8 cellular contexts compared by ENCODE assay signal in genomic region chr1:183470147-183470960, GRCh38. TPM values are rescaled to one million over a fixed set of nuclear protein-coding genes. Genes with fewer than 3 reads are reported as not detected.
DNase-seq lines count a peak whose midpoint lies in the region; ATAC-seq, FAIRE-seq and TF ChIP-seq lines count a peak whose summit lies in the region.

No MANE protein-coding gene starts in this region.

- intact Hi-C loops in lower leg skin (cut with DNase I; ENCODE audit: low total_unique reads): no loop called here

- DNase-seq in AG20443 (ENCODE audit: low spot score) (peak; percentile 82), GM19239 (ENCODE audit: insufficient read length, low spot score) (peak; percentile 35), NCI-H748 (lab: John Stamatoyannopoulos, UW; ENCODE audit: unreplicated experiment) (peak; percentile 78), dermis blood vessel endothelial cell (peak; percentile 88), lower leg skin (ENCODE audit: low spot score in 2 of 2) (peak; percentile 78 to 96)
- DNase-seq in activated CD4-positive, alpha-beta T cell treated with anti-CD3 and anti-CD28 coated beads, Interleukin-2, amount 50 U/mL, for 4 hours: peak; percentile 92 to 93
- peak; percentile 83 to 85 for DNase-seq in stimulated activated CD4-positive, alpha-beta T cell treated with anti-CD3 and anti-CD28 coated beads, Interleukin-4, amount 100 ng/mL, for 48 hours (ENCODE audit: low read depth in 2 of 2)

- WGBS in lower leg skin, 2 donors: 0 to 1% methylated on average over 26 of the region's 26 CpGs

- FAIRE-seq in GM19239 (lab: Jason Lieb, UNC): peak; percentile 86

- no peak for TF ChIP-seq POLR2A in lower leg skin (IDR thresholded peaks at IDR 0.05)

- ATAC-seq in HG03521 (IDR thresholded peaks at IDR 0.05; ENCODE audit: unreplicated experiment): peak; percentile 31

- no peak for TF ChIP-seq CTCF in lower leg skin (IDR thresholded peaks at IDR 0.05)

- peak overlapping the region; percentile 93 for H3K4me3 ChIP-seq in lower leg skin (ENCODE audit: low read depth, poor library complexity, severe bottlenecking)

RNA-seq across cellular contexts. Expression of gene SMG7, which starts 1.9 kb away (rescaled TPM):
- total RNA-seq in dermis blood vessel endothelial cell: 26.7 and 44.4 TPM in 2 replicates
- total RNA-seq in lower leg skin: 10 to 100 TPM; 34.8 to 57.9 (median 42.6) TPM

RNA-seq across cellular contexts. Expression of gene NMNAT2, which starts 52.2 kb away (rescaled TPM):
- total RNA-seq in dermis blood vessel endothelial cell (0.28 and 0.68 TPM in 2 replicates), lower leg skin (under 1 TPM in 3 of 4 donors, not detected in 1; 0.23 to 0.34 (median 0.34) TPM)

Comparison
In these comparisons a context has a peak if more than half of its experiments do, and no peak if none do; other contexts are left out.
1. Peak in every context shown above with its lines: DNase-seq, ATAC-seq and H3K4me3 ChIP-seq.
2. DNase-seq: peak in every context shown above with its lines; median percentile 92 in activated CD4-positive, alpha-beta T cell treated with anti-CD3 and anti-CD28 coated beads, Interleukin-2, amount 50 U/mL, for 4 hours; 88 in dermis blood vessel endothelial cell; 87 in lower leg skin; 84 in stimulated activated CD4-positive, alpha-beta T cell treated with anti-CD3 and anti-CD28 coated beads, Interleukin-4, amount 100 ng/mL, for 48 hours; 82 in AG20443; 78 in NCI-H748; 35 in GM19239.